ENCODE assay signal across 7 cellular contexts in the genomic region with DNA sequence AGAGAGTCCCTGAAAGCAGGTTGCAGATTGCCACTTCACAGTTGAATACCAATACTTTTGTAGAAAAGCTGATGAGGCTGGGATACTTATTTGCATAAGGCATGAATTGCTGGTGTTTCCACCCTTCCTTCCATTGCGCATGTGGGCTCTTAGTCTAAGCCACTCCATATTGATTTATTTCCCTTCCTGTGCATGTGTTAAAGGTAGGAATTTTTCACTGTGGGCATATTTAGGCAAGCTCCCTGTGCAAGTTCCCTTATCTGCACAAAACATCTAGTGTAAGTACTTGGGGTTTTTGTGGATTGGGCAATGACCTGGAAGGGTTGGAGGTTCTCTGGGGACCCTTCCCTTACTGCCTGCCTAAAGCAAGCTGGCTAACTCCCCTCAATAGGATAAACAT. TPM values are rescaled to one million over a fixed set of nuclear protein-coding genes. Genes with fewer than 3 reads are reported as not detected.
"Had no signal": no experiment of that assay in that cellular context is flagged by ENCODE, and none has a peak within 500 bp of the region (broad histone marks: within the 10 kb centered on the region; RNA-seq: fewer than 3 reads in every experiment).

No MANE protein-coding gene starts in this region.

RNA-seq across cellular contexts. Expression of a gene that starts 33.7 kb away (rescaled TPM):
- total RNA-seq: HT-29, IMR-90, NCI-H460, PC-9, Right ventricle myocardium inferior, RPMI7951, SJCRH30 had no signal
- polyA plus RNA-seq: IMR-90 had no signal
